Comparison of ENCODE assay signal across 1 cellular context in genomic region chr15:99984491-99985243, GRCh38.
TF ChIP-seq lines count a peak whose summit lies in the region.

No MANE protein-coding gene starts in this region.

TF ChIP-seq in WTC11, 78 proteins besides CTCF, POLR2A, EP300 and RAD21 (continued from another document):
- TF ChIP-seq, protein P1, sequence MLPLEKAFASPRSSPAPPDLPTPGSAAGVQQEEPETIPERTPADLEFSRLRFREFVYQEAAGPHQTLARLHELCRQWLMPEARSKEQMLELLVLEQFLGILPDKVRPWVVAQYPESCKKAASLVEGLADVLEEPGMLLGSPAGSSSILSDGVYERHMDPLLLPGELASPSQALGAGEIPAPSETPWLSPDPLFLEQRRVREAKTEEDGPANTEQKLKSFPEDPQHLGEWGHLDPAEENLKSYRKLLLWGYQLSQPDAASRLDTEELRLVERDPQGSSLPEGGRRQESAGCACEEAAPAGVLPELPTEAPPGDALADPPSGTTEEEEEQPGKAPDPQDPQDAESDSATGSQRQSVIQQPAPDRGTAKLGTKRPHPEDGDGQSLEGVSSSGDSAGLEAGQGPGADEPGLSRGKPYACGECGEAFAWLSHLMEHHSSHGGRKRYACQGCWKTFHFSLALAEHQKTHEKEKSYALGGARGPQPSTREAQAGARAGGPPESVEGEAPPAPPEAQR (CRISPR knock-in tag; IDR thresholded peaks at IDR 0.05), result no peak
- TF ChIP-seq JUN (CRISPR knock-in tag; IDR thresholded peaks at IDR 0.05) (no peak), NFE2L1 (CRISPR knock-in tag; IDR thresholded peaks at IDR 0.05) (no peak), IRF2 (CRISPR knock-in tag; IDR thresholded peaks at IDR 0.05; ENCODE audit: borderline replicate concordance, low read depth) (no peak)
